Comparison of ENCODE assay signal across 1 cellular context in the genomic region with DNA sequence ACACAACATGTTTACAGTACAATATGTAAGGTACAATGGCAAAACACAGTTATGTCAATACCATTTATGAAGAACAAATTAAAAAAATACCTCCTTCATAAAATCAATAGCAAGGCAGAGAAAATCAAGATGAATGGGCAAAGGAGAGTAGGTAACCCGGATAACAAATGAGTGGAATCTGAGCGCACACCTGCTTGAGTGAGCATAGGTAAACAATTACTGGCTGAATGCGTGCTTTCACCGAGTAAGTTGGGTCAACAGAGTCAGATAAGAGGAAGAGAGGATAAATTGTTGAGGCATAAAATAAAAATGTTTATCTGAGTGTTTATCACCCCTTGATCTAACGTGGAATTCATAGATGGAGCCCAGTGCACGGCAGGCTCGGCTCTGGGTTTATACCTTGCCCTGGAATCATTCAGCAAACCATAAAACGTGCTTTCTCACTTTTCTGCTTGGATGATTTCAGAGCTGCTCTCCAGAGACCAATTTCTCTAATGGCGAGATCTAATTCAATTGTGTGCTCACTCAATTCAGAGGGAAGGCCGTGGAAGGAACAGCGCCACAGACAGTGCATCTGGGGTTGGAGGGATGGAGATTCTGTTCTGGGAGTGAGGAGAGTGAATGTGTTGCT.
TF ChIP-seq lines count a peak whose summit lies in the region.

No MANE protein-coding gene starts in this region.

TF ChIP-seq in GM23338, 12 proteins besides CTCF, POLR2A, EP300 and RAD21 (continued from another document):
- TF ChIP-seq, protein P1, sequence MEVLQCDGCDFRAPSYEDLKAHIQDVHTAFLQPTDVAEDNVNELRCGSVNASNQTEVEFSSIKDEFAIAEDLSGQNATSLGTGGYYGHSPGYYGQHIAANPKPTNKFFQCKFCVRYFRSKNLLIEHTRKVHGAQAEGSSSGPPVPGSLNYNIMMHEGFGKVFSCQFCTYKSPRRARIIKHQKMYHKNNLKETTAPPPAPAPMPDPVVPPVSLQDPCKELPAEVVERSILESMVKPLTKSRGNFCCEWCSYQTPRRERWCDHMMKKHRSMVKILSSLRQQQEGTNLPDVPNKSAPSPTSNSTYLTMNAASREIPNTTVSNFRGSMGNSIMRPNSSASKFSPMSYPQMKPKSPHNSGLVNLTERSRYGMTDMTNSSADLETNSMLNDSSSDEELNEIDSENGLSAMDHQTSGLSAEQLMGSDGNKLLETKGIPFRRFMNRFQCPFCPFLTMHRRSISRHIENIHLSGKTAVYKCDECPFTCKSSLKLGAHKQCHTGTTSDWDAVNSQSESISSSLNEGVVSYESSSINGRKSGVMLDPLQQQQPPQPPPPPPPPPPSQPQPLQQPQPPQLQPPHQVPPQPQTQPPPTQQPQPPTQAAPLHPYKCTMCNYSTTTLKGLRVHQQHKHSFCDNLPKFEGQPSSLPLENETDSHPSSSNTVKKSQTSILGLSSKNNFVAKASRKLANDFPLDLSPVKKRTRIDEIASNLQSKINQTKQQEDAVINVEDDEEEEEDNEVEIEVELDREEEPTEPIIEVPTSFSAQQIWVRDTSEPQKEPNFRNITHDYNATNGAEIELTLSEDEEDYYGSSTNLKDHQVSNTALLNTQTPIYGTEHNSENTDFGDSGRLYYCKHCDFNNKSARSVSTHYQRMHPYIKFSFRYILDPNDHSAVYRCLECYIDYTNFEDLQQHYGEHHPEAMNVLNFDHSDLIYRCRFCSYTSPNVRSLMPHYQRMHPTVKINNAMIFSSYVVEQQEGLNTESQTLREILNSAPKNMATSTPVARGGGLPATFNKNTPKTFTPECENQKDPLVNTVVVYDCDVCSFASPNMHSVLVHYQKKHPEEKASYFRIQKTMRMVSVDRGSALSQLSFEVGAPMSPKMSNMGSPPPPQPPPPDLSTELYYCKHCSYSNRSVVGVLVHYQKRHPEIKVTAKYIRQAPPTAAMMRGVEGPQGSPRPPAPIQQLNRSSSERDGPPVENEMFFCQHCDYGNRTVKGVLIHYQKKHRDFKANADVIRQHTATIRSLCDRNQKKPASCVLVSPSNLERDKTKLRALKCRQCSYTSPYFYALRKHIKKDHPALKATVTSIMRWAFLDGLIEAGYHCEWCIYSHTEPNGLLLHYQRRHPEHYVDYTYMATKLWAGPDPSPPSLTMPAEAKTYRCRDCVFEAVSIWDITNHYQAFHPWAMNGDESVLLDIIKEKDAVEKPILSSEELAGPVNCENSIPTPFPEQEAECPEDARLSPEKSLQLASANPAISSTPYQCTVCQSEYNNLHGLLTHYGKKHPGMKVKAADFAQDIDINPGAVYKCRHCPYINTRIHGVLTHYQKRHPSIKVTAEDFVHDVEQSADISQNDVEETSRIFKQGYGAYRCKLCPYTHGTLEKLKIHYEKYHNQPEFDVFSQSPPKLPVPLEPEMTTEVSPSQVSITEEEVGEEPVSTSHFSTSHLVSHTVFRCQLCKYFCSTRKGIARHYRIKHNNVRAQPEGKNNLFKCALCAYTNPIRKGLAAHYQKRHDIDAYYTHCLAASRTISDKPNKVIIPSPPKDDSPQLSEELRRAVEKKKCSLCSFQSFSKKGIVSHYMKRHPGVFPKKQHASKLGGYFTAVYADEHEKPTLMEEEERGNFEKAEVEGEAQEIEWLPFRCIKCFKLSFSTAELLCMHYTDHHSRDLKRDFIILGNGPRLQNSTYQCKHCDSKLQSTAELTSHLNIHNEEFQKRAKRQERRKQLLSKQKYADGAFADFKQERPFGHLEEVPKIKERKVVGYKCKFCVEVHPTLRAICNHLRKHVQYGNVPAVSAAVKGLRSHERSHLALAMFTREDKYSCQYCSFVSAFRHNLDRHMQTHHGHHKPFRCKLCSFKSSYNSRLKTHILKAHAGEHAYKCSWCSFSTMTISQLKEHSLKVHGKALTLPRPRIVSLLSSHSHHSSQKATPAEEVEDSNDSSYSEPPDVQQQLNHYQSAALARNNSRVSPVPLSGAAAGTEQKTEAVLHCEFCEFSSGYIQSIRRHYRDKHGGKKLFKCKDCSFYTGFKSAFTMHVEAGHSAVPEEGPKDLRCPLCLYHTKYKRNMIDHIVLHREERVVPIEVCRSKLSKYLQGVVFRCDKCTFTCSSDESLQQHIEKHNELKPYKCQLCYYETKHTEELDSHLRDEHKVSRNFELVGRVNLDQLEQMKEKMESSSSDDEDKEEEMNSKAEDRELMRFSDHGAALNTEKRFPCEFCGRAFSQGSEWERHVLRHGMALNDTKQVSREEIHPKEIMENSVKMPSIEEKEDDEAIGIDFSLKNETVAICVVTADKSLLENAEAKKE (CRISPR knock-in tag; IDR thresholded peaks at IDR 0.05), result no peak
- no peak for TF ChIP-seq ZNF331 (CRISPR knock-in tag; IDR thresholded peaks at IDR 0.05; ENCODE audit: low read depth)
